10 cellular contexts compared by ENCODE assay signal in the genomic region with DNA sequence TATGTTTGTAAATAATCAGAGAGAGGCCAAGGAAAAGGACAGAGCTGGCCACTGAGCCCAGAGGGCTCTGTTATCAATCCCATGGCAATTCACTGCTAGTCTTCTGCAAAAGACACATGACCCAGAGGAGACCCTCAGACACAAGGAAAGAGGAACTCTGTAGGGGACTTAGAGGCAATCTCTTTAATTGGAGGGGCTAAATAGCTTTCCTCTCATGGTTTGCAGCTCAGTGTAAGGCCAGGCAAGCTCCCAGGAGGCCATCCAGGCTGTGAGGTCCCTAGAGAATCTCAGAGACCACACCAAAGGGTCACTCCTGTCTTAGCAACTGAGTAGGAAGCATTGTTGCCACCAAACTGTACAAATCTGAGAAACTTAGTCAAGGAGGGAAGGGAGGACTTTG. TPM values are rescaled to one million over a fixed set of nuclear protein-coding genes. Genes with fewer than 3 reads are reported as not detected.
DNase-seq lines count a peak whose midpoint lies in the region; ATAC-seq and TF ChIP-seq lines count a peak whose summit lies in the region.
"Had no signal": no experiment of that assay in that cellular context is flagged by ENCODE, and none has a peak within 500 bp of the region (broad histone marks: within the 10 kb centered on the region; RNA-seq: fewer than 3 reads in every experiment).

No MANE protein-coding gene starts in this region.

- H3K27ac Mint-ChIP-seq in activated T-cell treated with anti-CD3 and anti-CD28 coated beads, Interleukin-2, amount 50 U/mL, for 24 hours = no peak overlapping the region
- peak overlapping the region; percentile 84 for H3K27ac Mint-ChIP-seq in activated naive CD8-positive, alpha-beta T cell treated with anti-CD3 and anti-CD28 coated beads, Interleukin-2, amount 50 U/mL, for 24 hours
- peak overlapping the region; percentile 96 for H3K27ac Mint-ChIP-seq in memory B cell

- TF ChIP-seq CTCF in tibial artery (IDR thresholded peaks at IDR 0.05) = no peak

- intact Hi-C loops in tibial artery (cut with DNase I; ENCODE audit: low total_unique reads) = loop anchor here (5.0 to 10.0 kb wide), 2 partner anchors 73 to 105 kb away; no protein-coding TSS in a partner anchor

- no peak for ATAC-seq in activated T-cell treated with anti-CD3 and anti-CD28 coated beads, Interleukin-2, amount 50 U/mL, for 4 hours
- no peak for ATAC-seq in activated naive CD8-positive, alpha-beta T cell treated with anti-CD3 and anti-CD28 coated beads, Interleukin-2, amount 50 U/mL, for 24 hours
- ATAC-seq in memory B cell (ENCODE audit: low read depth) = peak; percentile 6
- no peak for ATAC-seq in HG03354 (IDR thresholded peaks at IDR 0.05; ENCODE audit: poor library complexity, severe bottlenecking, unreplicated experiment)
- ATAC-seq in GM21447 (IDR thresholded peaks at IDR 0.05; ENCODE audit: unreplicated experiment) = no peak

- peaks cover 0 to 20% (median 5%) of the 10 kb centered on the region in 4 donors for H3K4me1 ChIP-seq in tibial artery

- H3K4me1 Mint-ChIP-seq in activated T-cell treated with anti-CD3 and anti-CD28 coated beads, Interleukin-2, amount 50 U/mL, for 4 hours (ENCODE audit: low read depth) = peaks cover 37% of the 10 kb centered on the region
- H3K4me1 Mint-ChIP-seq in activated T-cell treated with anti-CD3 and anti-CD28 coated beads, Interleukin-2, amount 50 U/mL, for 24 hours (ENCODE audit: low read depth) = peaks cover 6% of the 10 kb centered on the region
- H3K4me1 Mint-ChIP-seq in activated naive CD8-positive, alpha-beta T cell treated with anti-CD3 and anti-CD28 coated beads, Interleukin-2, amount 50 U/mL, for 24 hours = peaks cover 38% of the 10 kb centered on the region
- H3K4me1 Mint-ChIP-seq in memory B cell = peaks cover 56% of the 10 kb centered on the region

- no peaks in the 10 kb centered on the region for H3K9me3 Mint-ChIP-seq in activated T-cell treated with anti-CD3 and anti-CD28 coated beads, Interleukin-2, amount 50 U/mL, for 4 hours
- H3K9me3 Mint-ChIP-seq in activated T-cell treated with anti-CD3 and anti-CD28 coated beads, Interleukin-2, amount 50 U/mL, for 24 hours = no peaks in the 10 kb centered on the region
- H3K9me3 Mint-ChIP-seq in activated naive CD8-positive, alpha-beta T cell treated with anti-CD3 and anti-CD28 coated beads, Interleukin-2, amount 50 U/mL, for 24 hours = no peaks in the 10 kb centered on the region
- H3K9me3 Mint-ChIP-seq in memory B cell = no peaks in the 10 kb centered on the region

- H3K27ac ChIP-seq in tibial artery = peak overlapping the region; percentile 67 to 69

- no peaks in the 10 kb centered on the region for H3K36me3 ChIP-seq in tibial artery

- H3K27me3 ChIP-seq in tibial artery = peaks cover 0 to 2% of the 10 kb centered on the region in 2 donors

- H3K4me3 Mint-ChIP-seq in activated T-cell treated with anti-CD3 and anti-CD28 coated beads, Interleukin-2, amount 50 U/mL, for 4 hours = peak overlapping the region; percentile 77
- no peak overlapping the region for H3K4me3 Mint-ChIP-seq in activated T-cell treated with anti-CD3 and anti-CD28 coated beads, Interleukin-2, amount 50 U/mL, for 24 hours
- peak overlapping the region; percentile 72 for H3K4me3 Mint-ChIP-seq in activated naive CD8-positive, alpha-beta T cell treated with anti-CD3 and anti-CD28 coated beads, Interleukin-2, amount 50 U/mL, for 24 hours
- peak overlapping the region; percentile 53 for H3K4me3 Mint-ChIP-seq in memory B cell

- no peaks in the 10 kb centered on the region for H3K9me3 ChIP-seq in tibial artery

- peak overlapping the region; percentile 10 to 32 for H3K4me3 ChIP-seq in tibial artery

- no peak for DNase-seq in activated T-cell treated with anti-CD3 and anti-CD28 coated beads, Interleukin-2, amount 50 U/mL, for 4 hours
- no peak for DNase-seq in activated T-cell treated with anti-CD3 and anti-CD28 coated beads, Interleukin-2, amount 50 U/mL, for 24 hours
- no peak for DNase-seq in activated naive CD8-positive, alpha-beta T cell treated with anti-CD3 and anti-CD28 coated beads, Interleukin-2, amount 50 U/mL, for 24 hours
- DNase-seq in memory B cell (ENCODE audit: low spot score in 2 of 2) (no peak), tibial artery (no peak)
- no peak for DNase-seq in stimulated activated CD4-positive, alpha-beta T cell treated with anti-CD3 and anti-CD28 coated beads, Interleukin-4, amount 100 ng/mL, for 1 hour
- DNase-seq: NCI-H146, T-helper 9 cell had no signal

- H3K36me3 Mint-ChIP-seq in activated T-cell treated with anti-CD3 and anti-CD28 coated beads, Interleukin-2, amount 50 U/mL, for 4 hours (ENCODE audit: insufficient read depth) = no peaks in the 10 kb centered on the region
- no peaks in the 10 kb centered on the region for H3K36me3 Mint-ChIP-seq in activated T-cell treated with anti-CD3 and anti-CD28 coated beads, Interleukin-2, amount 50 U/mL, for 24 hours (ENCODE audit: low read depth)
- no peaks in the 10 kb centered on the region for H3K36me3 Mint-ChIP-seq in activated naive CD8-positive, alpha-beta T cell treated with anti-CD3 and anti-CD28 coated beads, Interleukin-2, amount 50 U/mL, for 24 hours (ENCODE audit: low read depth)
- no peaks in the 10 kb centered on the region for H3K36me3 Mint-ChIP-seq in memory B cell

- H3K27me3 Mint-ChIP-seq in activated T-cell treated with anti-CD3 and anti-CD28 coated beads, Interleukin-2, amount 50 U/mL, for 4 hours (ENCODE audit: low read depth) = peaks cover 2% of the 10 kb centered on the region
- peaks cover 4% of the 10 kb centered on the region for H3K27me3 Mint-ChIP-seq in activated T-cell treated with anti-CD3 and anti-CD28 coated beads, Interleukin-2, amount 50 U/mL, for 24 hours
- H3K27me3 Mint-ChIP-seq in activated naive CD8-positive, alpha-beta T cell treated with anti-CD3 and anti-CD28 coated beads, Interleukin-2, amount 50 U/mL, for 24 hours = no peaks in the 10 kb centered on the region
- no peaks in the 10 kb centered on the region for H3K27me3 Mint-ChIP-seq in memory B cell

RNA-seq across cellular contexts. Expression of a gene that starts 10.0 kb away (rescaled TPM):
- 1 to 10 TPM; 2.0 to 2.1 (median 2.1) TPM for total RNA-seq in activated T-cell treated with anti-CD3 and anti-CD28 coated beads, Interleukin-2, amount 50 U/mL, for 4 hours

RNA-seq across cellular contexts. Expression of a gene that starts 51.0 kb away (rescaled TPM):
- 100 to 1,000 TPM; 338 to 358 (median 348) TPM for total RNA-seq in activated T-cell treated with anti-CD3 and anti-CD28 coated beads, Interleukin-2, amount 50 U/mL, for 4 hours

RNA-seq across cellular contexts. Expression of a gene that starts 54.1 kb away (rescaled TPM):
- total RNA-seq in activated T-cell treated with anti-CD3 and anti-CD28 coated beads, Interleukin-2, amount 50 U/mL, for 4 hours = 10 to 100 TPM; 18.0 to 31.5 (median 19.8) TPM

RNA-seq across cellular contexts. Expression of a gene that starts 56.4 kb away (rescaled TPM):
- total RNA-seq in activated T-cell treated with anti-CD3 and anti-CD28 coated beads, Interleukin-2, amount 50 U/mL, for 4 hours = 1 to 10 TPM; 6.0 to 9.8 (median 6.3) TPM
